Comparison of ENCODE assay signal across 19 cellular contexts in genomic region chr4:169720529-169720928, GRCh38. TPM values are rescaled to one million over a fixed set of nuclear protein-coding genes. Genes with fewer than 3 reads are reported as not detected.
A peak's percentile ranks its signal among the peaks of the same experiment; 100 is the strongest.
DNase-seq lines count a peak whose midpoint lies in the region; ATAC-seq, FAIRE-seq and TF ChIP-seq lines count a peak whose summit lies in the region.
"Had no signal": no experiment of that assay in that cellular context is flagged by ENCODE, and none has a peak within 500 bp of the region (broad histone marks: within the 10 kb centered on the region; RNA-seq: fewer than 3 reads in every experiment).

No MANE protein-coding gene starts in this region.

- H3K4me3 Mint-ChIP-seq in activated CD8-positive, alpha-beta T cell treated with anti-CD3 and anti-CD28 coated beads, Interleukin-2, amount 10 ng/mL, durations not matched to agents 7 days and 5 days: no peak overlapping the region
- no peak overlapping the region for H3K4me3 Mint-ChIP-seq in activated CD8-positive, alpha-beta T cell treated with anti-CD3 and anti-CD28 coated beads for 36 hours
- H3K4me3 Mint-ChIP-seq in CD4-positive, alpha-beta T cell: peak overlapping the region; percentile 50
- H3K4me3 Mint-ChIP-seq: B cell had no signal

- in situ Hi-C loops in IMR-90 (cut with MboI; ENCODE audit: low sequenced_read_pairs): no loop called here

- no peak for TF ChIP-seq POLR2A in IMR-90 (IDR thresholded peaks at IDR 0.05; ENCODE audit: low read depth, low read length)

- no peaks in the 10 kb centered on the region for H3K27me3 ChIP-seq in CD4-positive, alpha-beta T cell (ENCODE audit: control insufficient read depth, insufficient read depth, low read length)
- no peaks in the 10 kb centered on the region for H3K27me3 ChIP-seq in IMR-90 (ENCODE audit: control insufficient read depth, insufficient read depth, low read length)

- no peaks in the 10 kb centered on the region for H3K4me1 Mint-ChIP-seq in activated CD8-positive, alpha-beta T cell treated with anti-CD3 and anti-CD28 coated beads, Interleukin-2, amount 10 ng/mL, durations not matched to agents 7 days and 5 days (ENCODE audit: low read depth)
- peaks cover 2% of the 10 kb centered on the region for H3K4me1 Mint-ChIP-seq in activated CD8-positive, alpha-beta T cell treated with anti-CD3 and anti-CD28 coated beads for 36 hours (ENCODE audit: low read depth)
- peaks cover 13% of the 10 kb centered on the region for H3K4me1 Mint-ChIP-seq in CD4-positive, alpha-beta T cell (ENCODE audit: low read depth)
- H3K4me1 Mint-ChIP-seq: B cell had no signal

- no CpG with 5 or more reads among the region's 7 CpGs for WGBS in IMR-90 (ENCODE audit: extremely low coverage in 2 of 2, insufficient read length in 1 of 2), 2 experiments

- H3K9ac ChIP-seq in IMR-90 (ENCODE audit: low read depth, low read length): no peak overlapping the region

- H3K79me1 ChIP-seq in IMR-90 (ENCODE audit: low read depth in 1 of 2, low read length in 2 of 2): no peaks in the 10 kb centered on the region

- no peak for DNase-seq in activated CD8-positive, alpha-beta T cell treated with anti-CD3 and anti-CD28 coated beads, Interleukin-2, amount 10 ng/mL, durations not matched to agents 7 days and 5 days
- DNase-seq in activated CD8-positive, alpha-beta T cell treated with anti-CD3 and anti-CD28 coated beads for 36 hours: no peak
- no peak for DNase-seq in CD4-positive, alpha-beta T cell
- DNase-seq in IMR-90: no peak
- no peak for DNase-seq in anterior cingulate cortex (lab: John Stamatoyannopoulos, UW)
- DNase-seq: Calu3, DMS53, NCI-H1417 treated with DMSO at 0.1 percent for 48 hours, NCI-H1930, NCI-H526, PC-3, SIG-M5 had no signal

- H3K4me1 ChIP-seq in IMR-90 (ENCODE audit: control insufficient read depth, insufficient read depth, low read length): peaks cover 5% of the 10 kb centered on the region; the same call in 1 of the 2 replicates

- H4K20me1 ChIP-seq in IMR-90 (ENCODE audit: insufficient read depth, low read length): no peaks in the 10 kb centered on the region

- no peak for TF ChIP-seq CTCF in activated CD8-positive, alpha-beta T cell treated with anti-CD3 and anti-CD28 coated beads for 36 hours (IDR thresholded peaks at IDR 0.05)
- no peak for TF ChIP-seq CTCF in CD4-positive, alpha-beta T cell (IDR thresholded peaks at IDR 0.05)
- no peak for TF ChIP-seq CTCF in IMR-90 (conservative IDR thresholded peaks at IDR 0.05; ENCODE audit: low read depth, low read length)

- no peak overlapping the region for H3K56ac ChIP-seq in IMR-90 (ENCODE audit: extremely low read depth, insufficient read depth, low read length)

- no peak overlapping the region for H2BK15ac ChIP-seq in IMR-90 (ENCODE audit: low read depth, low read length)

- CTCF ChIA-PET in activated CD8-positive, alpha-beta T cell treated with anti-CD3 and anti-CD28 coated beads, Interleukin-2, amount 10 ng/mL, durations not matched to agents 7 days and 5 days (lab: Charles Lee): interaction anchor here (1.0 kb wide), 1 partner anchor 107 kb away, joined by 4 read pairs; no protein-coding TSS in a partner anchor
- CTCF ChIA-PET in activated CD8-positive, alpha-beta T cell treated with anti-CD3 and anti-CD28 coated beads for 36 hours (lab: Charles Lee): interaction anchor here (0.5 kb wide), 1 partner anchor 32 kb away, joined by 3 read pairs; no protein-coding TSS in a partner anchor
- CTCF ChIA-PET in CD4-positive, alpha-beta T cell (lab: Charles Lee): interaction anchor here (2.2 kb wide), 1 partner anchor 108 kb away, joined by 5 read pairs; the partner anchor contains the start of gene NEK1
- CTCF ChIA-PET in IMR-90 (lab: Yijun Ruan, JAX): interaction anchor here (0.5 kb wide), 1 partner anchor 119 kb away, joined by 3 read pairs; no protein-coding TSS in a partner anchor

- H3K23ac ChIP-seq in IMR-90 (ENCODE audit: low read depth, low read length): no peak overlapping the region

- no peak overlapping the region for H3K4me3 ChIP-seq in IMR-90 (ENCODE audit: insufficient read depth, low read depth, low read length)

- no peak overlapping the region for H2AK9ac ChIP-seq in IMR-90 (replicated peaks; ENCODE audit: low read depth, low read length, poor library complexity)

- no peak overlapping the region for H2BK5ac ChIP-seq in IMR-90 (ENCODE audit: low read depth, low read length, poor library complexity, severe bottlenecking)

- FAIRE-seq in islet of Langerhans (lab: Jason Lieb, UNC): peak; percentile 21
- FAIRE-seq: GM12892, GM18507 had no signal

- H2AFZ ChIP-seq in IMR-90 (replicated peaks; ENCODE audit: low read length, poor library complexity): no peak overlapping the region

- dilution Hi-C loops in IMR-90 (cut with HindIII; ENCODE audit: low sequenced_read_pairs, unreplicated experiment): no loop called here

- BruUV-seq in IMR-90 (replicated peaks; lab: Mats Ljungman, UMichigan): TSS peak; percentile 67

- no peak overlapping the region for H3K14ac ChIP-seq in IMR-90 (replicated peaks; ENCODE audit: low read depth, low read length)

- H2AK5ac ChIP-seq in IMR-90 (ENCODE audit: low read depth, low read length): no peak overlapping the region

- H3K9me3 Mint-ChIP-seq in activated CD8-positive, alpha-beta T cell treated with anti-CD3 and anti-CD28 coated beads, Interleukin-2, amount 10 ng/mL, durations not matched to agents 7 days and 5 days (ENCODE audit: insufficient read depth): no peaks in the 10 kb centered on the region
- no peaks in the 10 kb centered on the region for H3K9me3 Mint-ChIP-seq in activated CD8-positive, alpha-beta T cell treated with anti-CD3 and anti-CD28 coated beads for 36 hours
- H3K9me3 Mint-ChIP-seq in CD4-positive, alpha-beta T cell: no peaks in the 10 kb centered on the region

- no peak for TF ChIP-seq RAD21 in IMR-90 (IDR thresholded peaks at IDR 0.05; ENCODE audit: low read length)

- no peaks in the 10 kb centered on the region for H3K27me3 Mint-ChIP-seq in activated CD8-positive, alpha-beta T cell treated with anti-CD3 and anti-CD28 coated beads, Interleukin-2, amount 10 ng/mL, durations not matched to agents 7 days and 5 days (ENCODE audit: low read depth)
- no peaks in the 10 kb centered on the region for H3K27me3 Mint-ChIP-seq in activated CD8-positive, alpha-beta T cell treated with anti-CD3 and anti-CD28 coated beads for 36 hours
- no peaks in the 10 kb centered on the region for H3K27me3 Mint-ChIP-seq in CD4-positive, alpha-beta T cell
- H3K27me3 Mint-ChIP-seq: B cell had no signal

- H3K9me3 ChIP-seq in CD4-positive, alpha-beta T cell (ENCODE audit: control insufficient read depth, low read length): no peaks in the 10 kb centered on the region
- H3K9me3 ChIP-seq in IMR-90 (ENCODE audit: control insufficient read depth, insufficient read depth, low read length): no peaks in the 10 kb centered on the region

- H3K27ac ChIP-seq in CD4-positive, alpha-beta T cell (ENCODE audit: low read depth, low read length): no peak overlapping the region
- H3K27ac ChIP-seq in IMR-90 (ENCODE audit: insufficient read depth, low read length): no peak overlapping the region
- H3K27ac ChIP-seq: RWPE1 had no signal

- peaks cover 28% of the 10 kb centered on the region for H3K36me3 Mint-ChIP-seq in activated CD8-positive, alpha-beta T cell treated with anti-CD3 and anti-CD28 coated beads, Interleukin-2, amount 10 ng/mL, durations not matched to agents 7 days and 5 days (ENCODE audit: low read depth)
- peaks cover 14% of the 10 kb centered on the region for H3K36me3 Mint-ChIP-seq in activated CD8-positive, alpha-beta T cell treated with anti-CD3 and anti-CD28 coated beads for 36 hours (ENCODE audit: low read depth)
- H3K36me3 Mint-ChIP-seq in CD4-positive, alpha-beta T cell (ENCODE audit: low read depth): peaks cover 27% of the 10 kb centered on the region

- H4K91ac ChIP-seq in IMR-90 (ENCODE audit: insufficient read depth, low read depth, low read length): no peak overlapping the region

- no peak overlapping the region for H3K4ac ChIP-seq in IMR-90 (ENCODE audit: low read depth, low read length)

- intact Hi-C loops in activated CD8-positive, alpha-beta T cell treated with anti-CD3 and anti-CD28 coated beads for 36 hours (cut with micrococcal nuclease): no loop called here
- intact Hi-C loops in CD4-positive, alpha-beta T cell (cut with DNase I, micrococcal nuclease): loop anchor here in 1 of 2 experiments (5.0 kb wide), 1 partner anchor 108 kb away; the partner anchor contains the start of gene NEK1
- intact Hi-C loops in IMR-90 (cut with micrococcal nuclease): no loop called here

- POLR2A ChIA-PET in activated CD8-positive, alpha-beta T cell treated with anti-CD3 and anti-CD28 coated beads, Interleukin-2, amount 10 ng/mL, durations not matched to agents 7 days and 5 days (lab: Charles Lee): no interaction called here
- POLR2A ChIA-PET in activated CD8-positive, alpha-beta T cell treated with anti-CD3 and anti-CD28 coated beads for 36 hours (lab: Charles Lee): no interaction called here
- POLR2A ChIA-PET in CD4-positive, alpha-beta T cell (lab: Charles Lee): interaction anchor here (0.6 to 1.0 kb wide), 2 partner anchors 108 to 119 kb away, joined by 3 read pairs; partner anchors contain the start of gene NEK1
- POLR2A ChIA-PET in IMR-90 (lab: Charles Lee; ENCODE audit: unreplicated experiment): no interaction called here

- H4K5ac ChIP-seq in IMR-90 (ENCODE audit: low read depth, low read length): no peak overlapping the region

- no peak for ATAC-seq in activated CD8-positive, alpha-beta T cell treated with anti-CD3 and anti-CD28 coated beads, Interleukin-2, amount 10 ng/mL, durations not matched to agents 7 days and 5 days
- ATAC-seq in activated CD8-positive, alpha-beta T cell treated with anti-CD3 and anti-CD28 coated beads for 36 hours: no peak
- ATAC-seq in CD4-positive, alpha-beta T cell (ENCODE audit: poor library complexity): peak; percentile 62
- ATAC-seq in IMR-90 (ENCODE audit: low read depth) (no peak), HG03097 (IDR thresholded peaks at IDR 0.05; ENCODE audit: low FRiP score, unreplicated experiment) (no peak), GM19035 (IDR thresholded peaks at IDR 0.05; ENCODE audit: unreplicated experiment) (no peak)
- ATAC-seq: PC-3 had no signal

- peak overlapping the region; percentile 10 for H3K27ac Mint-ChIP-seq in activated CD8-positive, alpha-beta T cell treated with anti-CD3 and anti-CD28 coated beads, Interleukin-2, amount 10 ng/mL, durations not matched to agents 7 days and 5 days
- no peak overlapping the region for H3K27ac Mint-ChIP-seq in activated CD8-positive, alpha-beta T cell treated with anti-CD3 and anti-CD28 coated beads for 36 hours
- H3K27ac Mint-ChIP-seq in CD4-positive, alpha-beta T cell: peak overlapping the region; percentile 77
- H3K27ac Mint-ChIP-seq: B cell had no signal

- H3K9me1 ChIP-seq in IMR-90 (ENCODE audit: insufficient read depth, low read length): no peaks in the 10 kb centered on the region; the same call in 1 of the 2 replicates

- no peak overlapping the region for H4K8ac ChIP-seq in IMR-90 (ENCODE audit: low read depth in 2 of 2, low read length in 2 of 2)

- H3K4me2 ChIP-seq in IMR-90 (ENCODE audit: low read depth, low read length): no peak overlapping the region

- H3K36me3 ChIP-seq in IMR-90 (ENCODE audit: control insufficient read depth, insufficient read depth, low read length): peaks cover 4% of the 10 kb centered on the region

- no peak overlapping the region for H2BK120ac ChIP-seq in IMR-90 (ENCODE audit: low read depth, low read length)

- H3K18ac ChIP-seq in IMR-90 (ENCODE audit: low read depth, low read length): no peak overlapping the region

- H2BK20ac ChIP-seq in IMR-90 (ENCODE audit: low read depth, low read length): no peak overlapping the region

RNA-seq across cellular contexts. Expression of gene HPF1, which starts 37.2 kb away (rescaled TPM):
- total RNA-seq in activated CD8-positive, alpha-beta T cell treated with anti-CD3 and anti-CD28 coated beads, Interleukin-2, amount 10 ng/mL, durations not matched to agents 7 days and 5 days: 10 to 100 TPM; 16.4 to 17.4 TPM
- total RNA-seq in activated CD8-positive, alpha-beta T cell treated with anti-CD3 and anti-CD28 coated beads for 36 hours: 10 to 100 TPM; 20.4 to 28.2 TPM
- total RNA-seq in CD4-positive, alpha-beta T cell: 1 to 10 TPM; 4.4 to 4.8 TPM
- total RNA-seq in IMR-90 (2012; rRNA removed): 15.2 and 27.5 TPM in 2 replicates
- 19.1 and 24.9 TPM in 2 replicates for polyA plus RNA-seq in IMR-90 (2012; rRNA removed)
- polyA plus RNA-seq in IMR-90 (2012; cell fraction: cytosol; rRNA removed): 3.7 and 8.2 TPM in 2 replicates
- polyA plus RNA-seq in IMR-90 (2012; cell fraction: nucleus; rRNA removed; ENCODE audit: low replicate concordance): 1.6 and 10.0 TPM in 2 replicates
